19 cellular contexts compared by ENCODE assay signal in genomic region chr11:106463796-106464201, GRCh38.
DNase-seq lines count a peak whose midpoint lies in the region; ATAC-seq, FAIRE-seq and TF ChIP-seq lines count a peak whose summit lies in the region.
"Had no signal": no experiment of that assay in that cellular context is flagged by ENCODE, and none has a peak within 500 bp of the region (broad histone marks: within the 10 kb centered on the region; RNA-seq: fewer than 3 reads in every experiment).

No MANE protein-coding gene starts in this region.

- in situ Hi-C loops in HepG2 (cut with HindIII; ENCODE audit: extremely low pct_ligation_motif_present, low pct_unique_long_range_greater_than_20kb): no loop called here

- CTCF ChIA-PET in HepG2 (lab: Yijun Ruan, JAX; ENCODE audit: low intra/inter-chr PET ratio, low total read pairs): no interaction called here

- H3K27me3 ChIP-seq in right atrium auricular region (no peaks in the 10 kb centered on the region), HepG2 (ENCODE audit: control insufficient read depth in 1 of 2, insufficient read depth in 2 of 2, low read length in 2 of 2) (no peaks in the 10 kb centered on the region), smooth muscle cell (ENCODE audit: low read depth) (peaks cover 21% of the 10 kb centered on the region)

- H3K79me2 ChIP-seq in HepG2 (ENCODE audit: insufficient read depth, low read length) (no peaks in the 10 kb centered on the region), smooth muscle cell (ENCODE audit: low read depth) (no peaks in the 10 kb centered on the region)

- H3K4me3 ChIP-seq in right atrium auricular region (no peak overlapping the region), coronary artery (no peak overlapping the region), HepG2 (replicated peaks in 1 of 3; ENCODE audit: insufficient read depth in 1 of 3, low read depth in 2 of 3, low read length in 3 of 3) (no peak overlapping the region), smooth muscle cell (no peak overlapping the region), foreskin fibroblast (ENCODE audit: low read depth in 1 of 2, low read length in 2 of 2) (no peak overlapping the region)

- TF ChIP-seq CTCF in right atrium auricular region (IDR thresholded peaks at IDR 0.05): no peak
- TF ChIP-seq CTCF in coronary artery (IDR thresholded peaks at IDR 0.05): no peak
- no peak for TF ChIP-seq CTCF in HepG2 (CRISPR knock-in tag; IDR thresholded peaks at IDR 0.05)
- no peak for TF ChIP-seq CTCF in smooth muscle cell (IDR thresholded peaks at IDR 0.05; ENCODE audit: borderline replicate concordance, insufficient read depth, poor library complexity, severe bottlenecking)
- TF ChIP-seq CTCF in foreskin fibroblast (IDR thresholded peaks at IDR 0.05; ENCODE audit: low read depth, low read length): no peak

- no TSS peak for BruUV-seq in HepG2 (replicated peaks; lab: Mats Ljungman, UMichigan)

- peak; percentile 44 for ATAC-seq in Right ventricle myocardium inferior
- ATAC-seq in HepG2: no peak
- ATAC-seq: activated CD4-positive, alpha-beta T cell treated with anti-CD3 and anti-CD28 coated beads for 36 hours had no signal

- H3K27ac ChIP-seq in right atrium auricular region (no peak overlapping the region), coronary artery (peak overlapping the region; percentile 18 to 60), HepG2 (ENCODE audit: extremely low read length, insufficient read depth, low read length) (no peak overlapping the region), smooth muscle cell (ENCODE audit: low read depth) (no peak overlapping the region)

- H3K4me2 ChIP-seq in HepG2 (ENCODE audit: low read depth, low read length) (no peak overlapping the region), smooth muscle cell (peak overlapping the region; percentile 9)

- no peak overlapping the region for H2AFZ ChIP-seq in HepG2 (ENCODE audit: low read length)
- H2AFZ ChIP-seq in smooth muscle cell (ENCODE audit: low read depth): no peak overlapping the region

- WGBS in HepG2 (ENCODE audit: low lambda C conversion rate): 27% methylated on average over 4 of the region's 4 CpGs
- 46% methylated on average over 4 of the region's 4 CpGs for WGBS in smooth muscle cell (ENCODE audit: low lambda C conversion rate)

- FAIRE-seq in HepG2 (lab: Jason Lieb, UNC): no peak
- FAIRE-seq: GM18507, H54, urothelium cell line had no signal

- no peaks in the 10 kb centered on the region for H3K9me3 ChIP-seq in right atrium auricular region
- peaks cover 63% of the 10 kb centered on the region for H3K9me3 ChIP-seq in HepG2 (ENCODE audit: low read length)
- no peaks in the 10 kb centered on the region for H3K9me3 ChIP-seq in smooth muscle cell (replicated peaks; ENCODE audit: low read depth)

- POLR2A ChIA-PET in HepG2 (lab: Yijun Ruan, JAX): no interaction called here

- DNase-seq in Right ventricle myocardium inferior (ENCODE audit: missing footprints): no peak
- no peak for DNase-seq in right atrium auricular region (ENCODE audit: low spot score)
- DNase-seq in coronary artery (ENCODE audit: low spot score): no peak
- DNase-seq in HepG2 (ENCODE audit: low spot score): peak; percentile 40
- DNase-seq in smooth muscle cell (lab: John Stamatoyannopoulos, UW; ENCODE audit: unreplicated experiment): no peak
- DNase-seq in foreskin fibroblast: no peak
- no peak for DNase-seq in NK-92 treated with Interleukin-12 subunit alpha and Interleukin-12 subunit beta, amount 100 ng/mL, for 24 hours (lab: John Stamatoyannopoulos, UW)
- DNase-seq in 8988T: no peak
- DNase-seq: activated CD4-positive, alpha-beta T cell treated with anti-CD3 and anti-CD28 coated beads for 36 hours; activated naive CD4-positive, alpha-beta T cell treated with anti-CD3 and anti-CD28 coated beads, Interleukin-2, amount 50 U/mL, for 16 hours; Calu3; cortex of kidney; foreskin melanocyte; NCI-H2107; stimulated activated CD8-positive, alpha-beta memory T cell treated with anti-CD3 and anti-CD28 coated beads, Interleukin-4, amount 100 ng/mL, for 48 hours; SW 1271 had no signal

- TF ChIP-seq RAD21 in HepG2 (CRISPR knock-in tag; IDR thresholded peaks at IDR 0.05): no peak

- H4K20me1 ChIP-seq in HepG2 (ENCODE audit: insufficient read depth, low read length) (no peaks in the 10 kb centered on the region), smooth muscle cell (ENCODE audit: low read depth) (no peaks in the 10 kb centered on the region)

- H3K36me3 ChIP-seq in right atrium auricular region (no peaks in the 10 kb centered on the region), HepG2 (replicated peaks in 1 of 2; ENCODE audit: control insufficient read depth in 1 of 2, insufficient read depth in 2 of 2, low read length in 2 of 2) (no peaks in the 10 kb centered on the region), smooth muscle cell (ENCODE audit: low read depth) (no peaks in the 10 kb centered on the region)

- H3K9ac ChIP-seq in HepG2 (ENCODE audit: insufficient read depth, low read depth, low read length): no peak overlapping the region
- no peak overlapping the region for H3K9ac ChIP-seq in smooth muscle cell (ENCODE audit: low read depth)

- peaks cover 18% of the 10 kb centered on the region for H3F3A ChIP-seq in smooth muscle cell (ENCODE audit: low read depth)

- no peak for TF ChIP-seq POLR2A in HepG2 (IDR thresholded peaks at IDR 0.05; ENCODE audit: insufficient read depth in 1 of 2, low read depth in 2 of 2, low read length in 2 of 2)

- intact Hi-C loops in Right ventricle myocardium inferior (cut with DNase I): no loop called here
- intact Hi-C loops in HepG2 (cut with micrococcal nuclease; ENCODE audit: unreplicated experiment): loop anchor here (5.0 kb wide), 1 partner anchor 386 kb away; the partner anchor contains the start of genes AASDHPPT and KBTBD3

- H3K4me1 ChIP-seq in right atrium auricular region (peaks cover 0 to 7% of the 10 kb centered on the region in 2 donors), HepG2 (ENCODE audit: insufficient read depth, low read length) (peaks cover 69% of the 10 kb centered on the region), smooth muscle cell (ENCODE audit: low read depth) (peaks cover 42% of the 10 kb centered on the region)

- no peak for TF ChIP-seq EP300 in HepG2 (IDR thresholded peaks at IDR 0.05; ENCODE audit: low read depth in 2 of 2, low read length in 2 of 2)
- TF ChIP-seq EP300 in HepG2 (CRISPR knock-in tag; IDR thresholded peaks at IDR 0.05; ENCODE audit: borderline replicate concordance): no peak

TF ChIP-seq in HepG2, 621 proteins besides CTCF, POLR2A, EP300 and RAD21 (continues in another document):
- TF ChIP-seq HHEX (CRISPR knock-in tag; IDR thresholded peaks at IDR 0.05) (no peak), SCMH1 (CRISPR knock-in tag; IDR thresholded peaks at IDR 0.05; ENCODE audit: borderline replicate concordance) (no peak), ZBTB44 (CRISPR knock-in tag; IDR thresholded peaks at IDR 0.05) (no peak), KDM4B (CRISPR knock-in tag; IDR thresholded peaks at IDR 0.05) (no peak), MED8 (CRISPR knock-in tag; IDR thresholded peaks at IDR 0.05; ENCODE audit: insufficient replicate concordance) (no peak), ZXDC (CRISPR knock-in tag; IDR thresholded peaks at IDR 0.05) (no peak), KLF15 (CRISPR knock-in tag; IDR thresholded peaks at IDR 0.05; ENCODE audit: borderline replicate concordance) (no peak), MAX (IDR thresholded peaks at IDR 0.05) (no peak), ZNF781 (CRISPR knock-in tag; IDR thresholded peaks at IDR 0.05; ENCODE audit: borderline replicate concordance, not compliant biosample characterization) (no peak), ZNF556 (CRISPR knock-in tag; IDR thresholded peaks at IDR 0.05; ENCODE audit: borderline replicate concordance) (no peak), MAF1 (CRISPR knock-in tag; IDR thresholded peaks at IDR 0.05; ENCODE audit: borderline replicate concordance) (no peak), SIX1 (CRISPR knock-in tag; IDR thresholded peaks at IDR 0.05; ENCODE audit: borderline replicate concordance) (no peak), ZFP90 (CRISPR knock-in tag; IDR thresholded peaks at IDR 0.05; ENCODE audit: borderline replicate concordance) (no peak), ZNF367 (CRISPR knock-in tag; IDR thresholded peaks at IDR 0.05; ENCODE audit: borderline replicate concordance) (no peak), ZNF720 (CRISPR knock-in tag; IDR thresholded peaks at IDR 0.05) (no peak), GTF3A (CRISPR knock-in tag; conservative IDR thresholded peaks at IDR 0.05) (no peak)

Comparison
In these comparisons a context has a peak if more than half of its experiments do, and no peak if none do; other contexts are left out.
1. H3K27ac ChIP-seq: peak in coronary artery (2 of 2); none in right atrium auricular region (0 of 2), HepG2 (single experiment) and smooth muscle cell (single experiment).